17 cellular contexts compared by ENCODE assay signal in genomic region chr10:93180402-93181040, GRCh38.
DNase-seq lines count a peak whose midpoint lies in the region; ATAC-seq and TF ChIP-seq lines count a peak whose summit lies in the region.
"Had no signal": no experiment of that assay in that cellular context is flagged by ENCODE, and none has a peak within 500 bp of the region (broad histone marks: within the 10 kb centered on the region; RNA-seq: fewer than 3 reads in every experiment).

No MANE protein-coding gene starts in this region.

- H3K4me1 ChIP-seq in ascending aorta = peaks cover 0 to 2% of the 10 kb centered on the region in 2 donors
- no peaks in the 10 kb centered on the region for H3K4me1 ChIP-seq in heart right ventricle
- peaks cover 3% of the 10 kb centered on the region for H3K4me1 ChIP-seq in osteoblast (ENCODE audit: insufficient read depth, low read length)

- WGBS in heart right ventricle, 2 donors = 64 to 73% methylated on average over 16 of the region's 16 CpGs

- H3K4me2 ChIP-seq in osteoblast (ENCODE audit: insufficient read depth, low read length) = no peak overlapping the region
- H3K4me2 ChIP-seq: BLaER1 had no signal

- TF ChIP-seq CTCF in ascending aorta (IDR thresholded peaks at IDR 0.05) = no peak
- no peak for TF ChIP-seq CTCF in heart right ventricle (IDR thresholded peaks at IDR 0.05)
- TF ChIP-seq CTCF in osteoblast (IDR thresholded peaks at IDR 0.05; ENCODE audit: extremely low read depth, low read depth, low read length) = no peak
- no peak for TF ChIP-seq CTCF in HFFc6 (IDR thresholded peaks at IDR 0.05)

- intact Hi-C loops in ascending aorta (cut with DNase I) = no loop called here
- intact Hi-C loops in heart right ventricle (cut with DNase I) = no loop called here

- peak; percentile 53 to 87 (median 73) for ATAC-seq in heart right ventricle
- no peak for ATAC-seq in HG02588 (IDR thresholded peaks at IDR 0.05; ENCODE audit: unreplicated experiment)
- ATAC-seq: HCT116, T-cell had no signal

- DNase-seq in EH (ENCODE audit: low read depth) (peak; percentile 83), ascending aorta (ENCODE audit: low spot score in 2 of 2) (no peak), heart right ventricle (peak; percentile 35 to 41), osteoblast (ENCODE audit: insufficient read length, low spot score, missing footprints) (no peak), HFFc6 (no peak)
- DNase-seq in stimulated activated CD4-positive, alpha-beta T cell treated with anti-CD3 and anti-CD28 coated beads, Interleukin-12 subunit alpha, Interleukin-12 subunit beta, amount 100 ng/mL, for 4 hours = no peak
- DNase-seq in activated naive CD8-positive, alpha-beta T cell treated with anti-CD3 and anti-CD28 coated beads for 36 hours = no peak
- DNase-seq: activated CD4-positive, alpha-beta T cell treated with anti-CD3 and anti-CD28 coated beads for 1 hour; activated T-cell treated with anti-CD3 and anti-CD28 coated beads, Interleukin-2, amount 50 U/mL, for 1 hour; amygdala; stimulated activated CD4-positive, alpha-beta T cell treated with anti-CD3 and anti-CD28 coated beads, Interleukin-4, amount 100 ng/mL, for 24 hours; stimulated activated naive CD4-positive, alpha-beta T cell; T-cell had no signal

- H3K9me3 Mint-ChIP-seq in HFFc6 = no peaks in the 10 kb centered on the region
- H3K9me3 Mint-ChIP-seq in activated naive CD8-positive, alpha-beta T cell treated with anti-CD3 and anti-CD28 coated beads for 36 hours = no peaks in the 10 kb centered on the region
- H3K9me3 Mint-ChIP-seq: T-cell had no signal

- H3K27me3 ChIP-seq in ascending aorta = no peaks in the 10 kb centered on the region
- H3K27me3 ChIP-seq in heart right ventricle = peaks cover 0 to 3% (median 0%) of the 10 kb centered on the region in 7 donors
- no peaks in the 10 kb centered on the region for H3K27me3 ChIP-seq in osteoblast (ENCODE audit: insufficient read depth, low read length)
- H3K27me3 ChIP-seq: BLaER1 had no signal

- peak overlapping the region; percentile 96 for H2AFZ ChIP-seq in osteoblast (ENCODE audit: low read length)

- H3K36me3 ChIP-seq in ascending aorta (no peaks in the 10 kb centered on the region), heart right ventricle (no peaks in the 10 kb centered on the region), osteoblast (ENCODE audit: insufficient read depth, low read length) (no peaks in the 10 kb centered on the region)
- H3K36me3 ChIP-seq: BLaER1 had no signal

- H3K27ac Mint-ChIP-seq in HFFc6 = no peak overlapping the region
- no peak overlapping the region for H3K27ac Mint-ChIP-seq in activated naive CD8-positive, alpha-beta T cell treated with anti-CD3 and anti-CD28 coated beads for 36 hours
- H3K27ac Mint-ChIP-seq: memory B cell, T-cell had no signal

- no peaks in the 10 kb centered on the region for H3K9me3 ChIP-seq in ascending aorta
- no peaks in the 10 kb centered on the region for H3K9me3 ChIP-seq in heart right ventricle
- H3K9me3 ChIP-seq in osteoblast (ENCODE audit: low read depth, low read length) = no peaks in the 10 kb centered on the region

- H4K20me1 ChIP-seq in osteoblast (ENCODE audit: insufficient read depth, low read length) = no peaks in the 10 kb centered on the region
- H4K20me1 ChIP-seq: BLaER1 had no signal

- H3K36me3 Mint-ChIP-seq in HFFc6 (ENCODE audit: low read depth) = no peaks in the 10 kb centered on the region
- no peaks in the 10 kb centered on the region for H3K36me3 Mint-ChIP-seq in activated naive CD8-positive, alpha-beta T cell treated with anti-CD3 and anti-CD28 coated beads for 36 hours
- H3K36me3 Mint-ChIP-seq: memory B cell, T-cell had no signal

- no peaks in the 10 kb centered on the region for H3K79me2 ChIP-seq in osteoblast (ENCODE audit: insufficient read depth, low read length)

- H3K27ac ChIP-seq in ascending aorta (peak overlapping the region; percentile 46 to 80), heart right ventricle (peak overlapping the region in 3 of 10 donors; percentile 5 to 44 (median 30)), osteoblast (ENCODE audit: low read depth, low read length) (no peak overlapping the region)
- H3K27ac ChIP-seq: BLaER1 had no signal

- peaks cover 13% of the 10 kb centered on the region for H3K4me1 Mint-ChIP-seq in HFFc6 (ENCODE audit: low read depth)
- no peaks in the 10 kb centered on the region for H3K4me1 Mint-ChIP-seq in activated naive CD8-positive, alpha-beta T cell treated with anti-CD3 and anti-CD28 coated beads for 36 hours
- H3K4me1 Mint-ChIP-seq: memory B cell, T-cell had no signal

- no peak overlapping the region for H3K4me3 Mint-ChIP-seq in HFFc6
- H3K4me3 Mint-ChIP-seq in activated naive CD8-positive, alpha-beta T cell treated with anti-CD3 and anti-CD28 coated beads for 36 hours = no peak overlapping the region
- H3K4me3 Mint-ChIP-seq: memory B cell, T-cell had no signal

- peaks cover 16% of the 10 kb centered on the region for H3K27me3 Mint-ChIP-seq in HFFc6 (ENCODE audit: insufficient read depth)
- peaks cover 2% of the 10 kb centered on the region for H3K27me3 Mint-ChIP-seq in activated naive CD8-positive, alpha-beta T cell treated with anti-CD3 and anti-CD28 coated beads for 36 hours
- H3K27me3 Mint-ChIP-seq: memory B cell had no signal

- H3K4me3 ChIP-seq in ascending aorta (peak overlapping the region in 1 of 2 donors; percentile 20), heart right ventricle (no peak overlapping the region), osteoblast (ENCODE audit: insufficient read depth, low read length) (peak overlapping the region; percentile 26)
- H3K4me3 ChIP-seq: BLaER1 had no signal

Comparison
In these comparisons a context has a peak if more than half of its experiments do, and no peak if none do; other contexts are left out.
1. DNase-seq: peak in EH (single experiment) and heart right ventricle (2 of 2); none in ascending aorta (0 of 2), osteoblast (single experiment), stimulated activated CD4-positive, alpha-beta T cell treated with anti-CD3 and anti-CD28 coated beads, Interleukin-12 subunit alpha, Interleukin-12 subunit beta, amount 100 ng/mL, for 4 hours (single experiment), HFFc6 (single experiment) and activated naive CD8-positive, alpha-beta T cell treated with anti-CD3 and anti-CD28 coated beads for 36 hours (single experiment).